Comparison of ENCODE assay signal across 18 cellular contexts in the genomic region with DNA sequence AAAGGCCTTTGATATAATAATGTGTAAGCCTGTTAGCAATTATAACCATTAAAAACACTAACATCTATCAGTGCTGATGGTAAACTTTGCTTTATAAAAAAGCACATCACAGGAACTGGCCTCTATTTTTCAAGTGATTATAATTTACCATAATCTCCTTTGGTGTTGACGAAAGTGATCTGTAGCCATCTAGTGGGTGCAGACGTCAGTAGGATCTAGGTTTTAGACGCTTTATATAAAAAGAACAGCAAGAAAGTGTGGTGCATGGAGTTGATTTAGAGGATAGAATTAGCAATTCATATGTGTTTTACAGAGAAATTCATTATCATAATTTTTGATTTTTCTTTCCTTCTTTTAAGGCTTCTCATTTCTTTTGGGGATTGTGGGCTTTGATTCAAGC.
"Had no signal": no experiment of that assay in that cellular context is flagged by ENCODE, and none has a peak within 500 bp of the region (broad histone marks: within the 10 kb centered on the region; RNA-seq: fewer than 3 reads in every experiment).

No MANE protein-coding gene starts in this region.

- H3K27me3 ChIP-seq: adrenal gland, left lung, sigmoid colon, stomach, testis had no signal

- H3K27ac ChIP-seq: adrenal gland, left lung, sigmoid colon, stomach had no signal

- DNase-seq: activated CD4-positive, alpha-beta T cell treated with anti-CD3 and anti-CD28 coated beads, Interleukin-2, amount 10 ng/mL, durations not matched to agents 7 days and 5 days; activated CD8-positive, alpha-beta memory T cell treated with anti-CD3 and anti-CD28 coated beads for 24 hours; activated CD8-positive, alpha-beta memory T cell treated with anti-CD3 and anti-CD28 coated beads, Interleukin-2, amount 50 U/mL, for 48 hours; activated gamma-delta T cell; activated T-cell treated with anti-CD3 and anti-CD28 coated beads, Interleukin-2, amount 50 U/mL, for 72 hours; adrenal gland; kidney; left lung; nucleus accumbens; sigmoid colon; stimulated activated CD4-positive, alpha-beta T cell treated with anti-CD3 and anti-CD28 coated beads, Interleukin-4, amount 100 ng/mL, for 24 hours; stomach; T-cell; testis had no signal

- H3K4me3 Mint-ChIP-seq: activated CD4-positive, alpha-beta T cell treated with anti-CD3 and anti-CD28 coated beads, Interleukin-2, amount 10 ng/mL, durations not matched to agents 7 days and 5 days; activated T-cell treated with anti-CD3 and anti-CD28 coated beads, Interleukin-2, amount 50 U/mL, for 72 hours; nephron; stimulated activated effector memory CD8-positive, alpha-beta T cell treated with anti-CD3 and anti-CD28 coated beads, Interleukin-12 subunit alpha, Interleukin-12 subunit beta, amount 100 ng/mL, for 72 hours; T-cell; type B pancreatic cell had no signal

- H3K9me3 Mint-ChIP-seq: activated CD4-positive, alpha-beta T cell treated with anti-CD3 and anti-CD28 coated beads, Interleukin-2, amount 10 ng/mL, durations not matched to agents 7 days and 5 days; activated naive CD4-positive, alpha-beta T cell treated with anti-CD3 and anti-CD28 coated beads, Interleukin-2, amount 50 U/mL, for 72 hours; activated T-cell treated with anti-CD3 and anti-CD28 coated beads, Interleukin-2, amount 50 U/mL, for 72 hours; nephron; T-cell; type B pancreatic cell had no signal

- ATAC-seq: activated naive CD4-positive, alpha-beta T cell treated with anti-CD3 and anti-CD28 coated beads, Interleukin-2, amount 50 U/mL, for 72 hours; activated T-cell treated with anti-CD3 and anti-CD28 coated beads, Interleukin-2, amount 50 U/mL, for 72 hours; T-cell had no signal

- H3K4me3 ChIP-seq: adrenal gland, left lung, sigmoid colon, stomach, testis had no signal

- H3K4me1 ChIP-seq: sigmoid colon had no signal

- H3K27me3 Mint-ChIP-seq: activated CD4-positive, alpha-beta T cell treated with anti-CD3 and anti-CD28 coated beads, Interleukin-2, amount 10 ng/mL, durations not matched to agents 7 days and 5 days; T-cell; type B pancreatic cell had no signal

- H3K27ac Mint-ChIP-seq: activated CD4-positive, alpha-beta T cell treated with anti-CD3 and anti-CD28 coated beads, Interleukin-2, amount 10 ng/mL, durations not matched to agents 7 days and 5 days; activated naive CD4-positive, alpha-beta T cell treated with anti-CD3 and anti-CD28 coated beads, Interleukin-2, amount 50 U/mL, for 72 hours; activated T-cell treated with anti-CD3 and anti-CD28 coated beads, Interleukin-2, amount 50 U/mL, for 72 hours; stimulated activated effector memory CD8-positive, alpha-beta T cell treated with anti-CD3 and anti-CD28 coated beads, Interleukin-12 subunit alpha, Interleukin-12 subunit beta, amount 100 ng/mL, for 72 hours; T-cell; type B pancreatic cell had no signal

- H3K9me3 ChIP-seq: adrenal gland, left lung, sigmoid colon, stomach, testis had no signal

- H3K4me1 Mint-ChIP-seq: nephron had no signal
